Comparison of ENCODE assay signal across 22 cellular contexts in the genomic region with DNA sequence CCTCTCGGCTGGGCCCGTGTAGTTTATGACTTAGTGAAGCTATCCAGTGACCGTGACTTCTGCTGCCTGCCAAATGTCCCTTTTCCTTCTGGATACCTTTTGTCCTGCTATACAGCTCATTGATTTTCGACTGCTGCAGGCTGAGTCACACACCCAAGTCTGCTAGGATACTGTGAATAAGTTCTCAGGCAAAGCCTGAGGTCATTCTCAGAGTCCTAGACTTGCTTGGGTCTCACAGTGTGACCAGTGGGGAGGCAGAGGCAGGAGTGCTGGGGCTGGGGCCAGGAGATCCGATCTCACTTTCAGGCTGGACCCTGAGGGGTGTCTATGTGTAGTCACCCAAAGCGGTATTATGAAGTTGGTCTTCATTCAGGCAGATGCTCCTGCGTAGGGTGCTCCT.
DNase-seq lines count a peak whose midpoint lies in the region; ATAC-seq, FAIRE-seq and TF ChIP-seq lines count a peak whose summit lies in the region.
"Had no signal": no experiment of that assay in that cellular context is flagged by ENCODE, and none has a peak within 500 bp of the region (broad histone marks: within the 10 kb centered on the region; RNA-seq: fewer than 3 reads in every experiment).

No MANE protein-coding gene starts in this region.

- no peak overlapping the region for H3K27ac Mint-ChIP-seq in CD8-positive, alpha-beta memory T cell
- H3K27ac Mint-ChIP-seq: activated naive CD8-positive, alpha-beta T cell treated with anti-CD3 and anti-CD28 coated beads for 36 hours; activated T-helper 2 cell treated with anti-CD3 and anti-CD28 coated beads, Interferon-gamma antibody, Interleukin-2, Interleukin-4, amounts not matched to agents 10 μg/mL and 5 μg/mL and 100 μg/mL, durations not matched to agents 14 hours and 24 hours and 36 hours had no signal

- peaks cover 10% of the 10 kb centered on the region; the same call in 1 of the 3 replicates for H3K9me3 ChIP-seq in A549
- no peaks in the 10 kb centered on the region for H3K9me3 ChIP-seq in CD8-positive, alpha-beta memory T cell (ENCODE audit: low read length)
- H3K9me3 ChIP-seq: BLaER1, pancreas, Peyer's patch, right lobe of liver, upper lobe of left lung had no signal

- TF ChIP-seq EP300 in A549 (IDR thresholded peaks at IDR 0.05) = no peak

- H3K4me1 Mint-ChIP-seq in CD8-positive, alpha-beta memory T cell = no peaks in the 10 kb centered on the region
- H3K4me1 Mint-ChIP-seq: activated naive CD8-positive, alpha-beta T cell treated with anti-CD3 and anti-CD28 coated beads for 36 hours had no signal

- H3K27me3 Mint-ChIP-seq in CD8-positive, alpha-beta memory T cell = peaks cover 0 to 8% of the 10 kb centered on the region in 2 donors
- H3K27me3 Mint-ChIP-seq: activated naive CD8-positive, alpha-beta T cell treated with anti-CD3 and anti-CD28 coated beads for 36 hours; brain had no signal

- TF ChIP-seq RAD21 in A549 (conservative IDR thresholded peaks at IDR 0.05 in 1 of 2, IDR thresholded peaks at IDR 0.05 in 1 of 2) = no peak

- H3K36me3 Mint-ChIP-seq in CD8-positive, alpha-beta memory T cell = no peaks in the 10 kb centered on the region
- H3K36me3 Mint-ChIP-seq: activated naive CD8-positive, alpha-beta T cell treated with anti-CD3 and anti-CD28 coated beads for 36 hours; brain had no signal

- no peaks in the 10 kb centered on the region for H3K36me3 ChIP-seq in CD8-positive, alpha-beta memory T cell (ENCODE audit: insufficient read depth, low read length)
- H3K36me3 ChIP-seq: BLaER1, esophagus squamous epithelium, pancreas, Peyer's patch, right lobe of liver, upper lobe of left lung had no signal

- POLR2A ChIA-PET in A549 (lab: Yijun Ruan, JAX) = no interaction called here
- POLR2A ChIA-PET in CD8-positive, alpha-beta memory T cell (lab: Charles Lee) = no interaction called here

- no peak for DNase-seq in A549 (ENCODE audit: low read depth in 1 of 2, low spot score in 1 of 2)
- peak; percentile 56 for DNase-seq in RPMI7951 (ENCODE audit: low read depth)
- peak; percentile 61 for DNase-seq in kidney glomerular epithelial cell (lab: John Stamatoyannopoulos, UW)
- no peak for DNase-seq in CD8-positive, alpha-beta memory T cell
- DNase-seq in NCI-H1092 treated with DMSO at 0.1 percent for 48 hours (lab: John Stamatoyannopoulos, UW) = no peak
- DNase-seq: activated naive CD8-positive, alpha-beta T cell treated with anti-CD3 and anti-CD28 coated beads for 36 hours; esophagus squamous epithelium; mammary epithelial cell; NCI-H2107; pancreas; Peyer's patch; right lobe of liver had no signal

- no peak for TF ChIP-seq POLR2A in A549 (IDR thresholded peaks at IDR 0.05; ENCODE audit: low read length)

- FAIRE-seq in A549 (lab: Jason Lieb, UNC) = no peak
- FAIRE-seq: colon, HepG2, pancreas had no signal

- ATAC-seq in A549 = no peak; a peak in 1 of 6 replicates
- ATAC-seq in GM21423 (IDR thresholded peaks at IDR 0.05; ENCODE audit: unreplicated experiment) = peak; percentile 13
- ATAC-seq in HG03457 (IDR thresholded peaks at IDR 0.05; ENCODE audit: unreplicated experiment) = no peak
- no peak for ATAC-seq in GM18873 (IDR thresholded peaks at IDR 0.05; ENCODE audit: low FRiP score, unreplicated experiment)
- ATAC-seq: pancreas, right lobe of liver had no signal

- no peak overlapping the region for H3K4me3 Mint-ChIP-seq in CD8-positive, alpha-beta memory T cell
- H3K4me3 Mint-ChIP-seq: activated naive CD8-positive, alpha-beta T cell treated with anti-CD3 and anti-CD28 coated beads for 36 hours; brain had no signal

- CTCF ChIA-PET in A549 (lab: Yijun Ruan, JAX) = interaction anchor here (1.0 to 1.2 kb wide), 2 partner anchors 57 to 1168 kb away, joined by 3 to 7 read pairs; no protein-coding TSS in a partner anchor
- CTCF ChIA-PET in CD8-positive, alpha-beta memory T cell (lab: Charles Lee) = no interaction called here

- no peaks in the 10 kb centered on the region for H3K27me3 ChIP-seq in CD8-positive, alpha-beta memory T cell (ENCODE audit: insufficient read depth, low read length, poor library complexity, severe bottlenecking)
- H3K27me3 ChIP-seq: BLaER1, esophagus squamous epithelium, pancreas, Peyer's patch, right lobe of liver, upper lobe of left lung had no signal

- H3K27ac ChIP-seq in A549 = peak overlapping the region; percentile 34 to 77; a peak in 4 of 6 replicates
- H3K27ac ChIP-seq in CD8-positive, alpha-beta memory T cell (ENCODE audit: low read depth, low read length) = no peak overlapping the region
- H3K27ac ChIP-seq: BLaER1, esophagus squamous epithelium, HL-60, pancreas, Peyer's patch, right lobe of liver, upper lobe of left lung had no signal

- no peak for TF ChIP-seq CTCF in A549 (IDR thresholded peaks at IDR 0.05)

- H3K4me3 ChIP-seq in A549 = no peak overlapping the region
- H3K4me3 ChIP-seq in CD8-positive, alpha-beta memory T cell (ENCODE audit: low read length) = no peak overlapping the region
- H3K4me3 ChIP-seq: BLaER1, esophagus squamous epithelium, pancreas, Peyer's patch, right lobe of liver, upper lobe of left lung had no signal

- H3K9me3 Mint-ChIP-seq in CD8-positive, alpha-beta memory T cell = peaks cover 0 to 2% (median 0%) of the 10 kb centered on the region in 5 donors
- H3K9me3 Mint-ChIP-seq: activated naive CD8-positive, alpha-beta T cell treated with anti-CD3 and anti-CD28 coated beads for 36 hours; activated T-helper 2 cell treated with anti-CD3 and anti-CD28 coated beads, Interferon-gamma antibody, Interleukin-2, Interleukin-4, amounts not matched to agents 10 μg/mL and 5 μg/mL and 100 μg/mL, durations not matched to agents 14 hours and 24 hours and 36 hours had no signal

- no peak overlapping the region for H3K4me2 ChIP-seq in A549
- H3K4me2 ChIP-seq: BLaER1 had no signal

- WGBS in A549 (ENCODE audit: missing lambda C conversion rate) = 66% methylated on average over 7 of the region's 7 CpGs

- peaks cover 13% of the 10 kb centered on the region for H3K4me1 ChIP-seq in A549
- no peaks in the 10 kb centered on the region for H3K4me1 ChIP-seq in CD8-positive, alpha-beta memory T cell (ENCODE audit: insufficient read depth, low read length)
- H3K4me1 ChIP-seq: BLaER1, esophagus squamous epithelium, pancreas, Peyer's patch, right lobe of liver had no signal

TF ChIP-seq in A549, 52 proteins besides CTCF, POLR2A, EP300 and RAD21:
- TF ChIP-seq CBX2 (IDR thresholded peaks at IDR 0.05; ENCODE audit: borderline replicate concordance, low read depth) = no peak
- TF ChIP-seq FOSL2 (IDR thresholded peaks at IDR 0.05) = no peak
- no peak for TF ChIP-seq FOSL2 (CRISPR knock-in tag; IDR thresholded peaks at IDR 0.05)

Comparison
In these comparisons a context has a peak if more than half of its experiments do, and no peak if none do; other contexts are left out.
1. DNase-seq: peak in RPMI7951 (single experiment) and kidney glomerular epithelial cell (single experiment); none in A549 (0 of 2), CD8-positive, alpha-beta memory T cell (0 of 5) and NCI-H1092 treated with DMSO at 0.1 percent for 48 hours (single experiment).